In the genomic region with DNA sequence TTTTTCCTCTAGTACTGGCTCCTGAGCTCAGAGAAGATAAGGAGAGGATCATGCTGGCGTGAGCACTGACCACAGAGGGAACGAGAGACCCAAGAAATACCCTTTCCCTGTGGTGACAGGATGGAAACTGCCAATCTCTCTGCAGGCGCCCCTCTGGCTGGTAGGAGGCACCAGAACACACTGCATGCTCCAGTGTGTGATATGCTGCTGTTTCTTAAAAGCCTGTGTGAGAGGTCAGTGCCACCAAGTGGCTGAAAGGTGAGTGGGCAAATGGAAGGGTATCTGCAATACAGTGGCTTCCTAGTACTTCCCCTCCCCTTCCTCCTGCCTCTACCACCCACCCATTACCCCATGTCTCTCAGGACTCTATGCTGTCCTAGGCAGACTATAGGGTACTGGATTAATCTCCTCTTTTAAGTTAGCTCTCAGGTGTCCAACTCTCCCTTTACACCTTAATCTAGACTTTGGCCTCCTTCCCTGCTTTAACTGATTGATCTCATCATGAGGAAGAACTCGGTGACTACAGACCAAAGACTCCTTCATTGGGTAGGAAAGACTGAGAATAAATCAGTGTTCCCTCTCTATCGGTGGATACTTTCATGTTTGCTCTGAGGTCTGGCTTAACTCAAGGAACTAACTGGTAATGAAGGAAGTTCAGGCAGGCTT, we compare ENCODE assay signal across 8 cellular contexts.
DNase-seq lines count a peak whose midpoint lies in the region; ATAC-seq, FAIRE-seq and TF ChIP-seq lines count a peak whose summit lies in the region.

No MANE protein-coding gene starts in this region.

- H3K27ac Mint-ChIP-seq in type B pancreatic cell, result no peak overlapping the region

- H3K4me1 Mint-ChIP-seq in type B pancreatic cell (ENCODE audit: unreplicated experiment), result peaks cover 3% of the 10 kb centered on the region

- DNase-seq in AML-193 (lab: John Stamatoyannopoulos, UW) (peak; percentile 22 to 26), NCI-H1092 (lab: John Stamatoyannopoulos, UW) (peak; percentile 20), WERI-Rb-1 (peak; percentile 78), type B pancreatic cell (ENCODE audit: extremely low spot score, unreplicated experiment) (no peak), NCI-H226 (no peak)

- H3K9me3 Mint-ChIP-seq in type B pancreatic cell, result no peaks in the 10 kb centered on the region

- H3K27me3 ChIP-seq in WERI-Rb-1 (ENCODE audit: insufficient read depth, low read depth, severe bottlenecking), result no peaks in the 10 kb centered on the region

- peak overlapping the region; percentile 1 for H3K4me3 Mint-ChIP-seq in type B pancreatic cell

- FAIRE-seq in islet of Langerhans (lab: Jason Lieb, UNC), result peak; percentile 93

- ATAC-seq in GM18499 (IDR thresholded peaks at IDR 0.05; ENCODE audit: insufficient read depth, unreplicated experiment), result peak; percentile 88
- ATAC-seq in HG02763 (IDR thresholded peaks at IDR 0.05; ENCODE audit: unreplicated experiment), result peak; percentile 89

- H3K36me3 ChIP-seq in WERI-Rb-1, result no peaks in the 10 kb centered on the region

- H3K27ac ChIP-seq in WERI-Rb-1, result no peak overlapping the region

- H3K36me3 Mint-ChIP-seq in type B pancreatic cell, result no peaks in the 10 kb centered on the region

- no peak overlapping the region for H3K4me3 ChIP-seq in WERI-Rb-1 (ENCODE audit: low read depth, low read length)

- no peaks in the 10 kb centered on the region for H3K9me3 ChIP-seq in WERI-Rb-1 (ENCODE audit: severe bottlenecking)

- TF ChIP-seq CTCF in WERI-Rb-1 (IDR thresholded peaks at IDR 0.05; ENCODE audit: low read depth, low read length) (peak; percentile 92), type B pancreatic cell (conservative IDR thresholded peaks at IDR 0.05) (peak; percentile 62)

- H3K27me3 Mint-ChIP-seq in type B pancreatic cell, result peaks cover 25% of the 10 kb centered on the region

Comparison
In these comparisons a context has a peak if more than half of its experiments do, and no peak if none do; other contexts are left out.
1. DNase-seq: peak in AML-193 (2 of 2), NCI-H1092 (single experiment) and WERI-Rb-1 (single experiment); none in type B pancreatic cell (single experiment) and NCI-H226 (single experiment).